ENCODE assay signal across 14 cellular contexts in the genomic region with DNA sequence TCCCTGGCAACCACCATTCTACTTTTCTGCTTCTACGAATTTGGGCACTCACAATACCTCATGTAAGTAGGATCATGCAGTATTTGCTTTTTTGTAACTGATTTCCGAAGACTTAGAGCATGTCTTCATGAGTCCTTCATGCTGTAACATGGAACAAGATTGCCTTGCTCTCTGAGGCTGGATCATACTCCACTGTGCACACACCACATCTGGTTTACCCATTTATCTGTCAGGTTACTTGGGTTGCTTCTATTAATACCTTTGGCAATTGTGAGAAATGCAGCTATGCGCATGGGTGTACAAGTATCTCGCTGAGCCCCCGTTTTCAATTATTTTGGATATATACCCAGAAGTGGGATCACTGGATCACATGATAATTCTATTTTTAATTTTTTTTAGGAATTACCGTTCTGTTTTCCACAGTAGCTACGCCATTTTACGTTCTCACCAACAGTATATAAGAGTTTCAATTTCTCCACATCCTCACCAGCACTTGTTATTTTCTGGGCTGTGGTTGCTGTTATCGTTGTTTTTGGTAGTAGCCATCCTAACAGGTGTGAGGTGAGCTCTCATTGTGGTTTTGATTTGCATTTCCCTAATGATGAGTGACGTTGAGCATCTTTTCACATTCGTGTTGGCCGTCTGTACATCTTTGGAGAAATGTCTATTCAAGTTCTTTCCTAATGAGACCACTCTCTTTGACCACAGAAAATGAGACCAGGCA. TPM values are rescaled to one million over a fixed set of nuclear protein-coding genes. Genes with fewer than 3 reads are reported as not detected.
DNase-seq lines count a peak whose midpoint lies in the region; ATAC-seq and TF ChIP-seq lines count a peak whose summit lies in the region.
"Had no signal": no experiment of that assay in that cellular context is flagged by ENCODE, and none has a peak within 500 bp of the region (broad histone marks: within the 10 kb centered on the region; RNA-seq: fewer than 3 reads in every experiment).

No MANE protein-coding gene starts in this region.

- POLR2A ChIA-PET in naive thymus-derived CD8-positive, alpha-beta T cell (lab: Charles Lee): no interaction called here

- H3K4me3 Mint-ChIP-seq in activated T-helper 2 cell treated with anti-CD3 and anti-CD28 coated beads, Interferon-gamma antibody, Interleukin-2, Interleukin-4, amounts not matched to agents 10 μg/mL and 5 μg/mL and 100 μg/mL, durations not matched to agents 14 hours and 24 hours and 36 hours (ENCODE audit: low read depth): no peak overlapping the region
- peak overlapping the region in 1 of 10 donors; percentile 22 for H3K4me3 Mint-ChIP-seq in naive thymus-derived CD8-positive, alpha-beta T cell
- H3K4me3 Mint-ChIP-seq: activated naive CD8-positive, alpha-beta T cell treated with anti-CD3 and anti-CD28 coated beads, Interleukin-2, amount 50 U/mL, for 24 hours; neural crest cell; T-cell had no signal

- H3K4me3 ChIP-seq in psoas muscle: no peak overlapping the region
- H3K4me3 ChIP-seq: gastrocnemius medialis had no signal

- intact Hi-C loops in psoas muscle (cut with DNase I): no loop called here
- intact Hi-C loops in activated T-helper 2 cell treated with anti-CD3 and anti-CD28 coated beads, Interferon-gamma antibody, Interleukin-2, Interleukin-4, amounts not matched to agents 10 μg/mL and 5 μg/mL and 100 μg/mL, durations not matched to agents 14 hours and 24 hours and 36 hours (cut with micrococcal nuclease): no loop called here

- DNase-seq in psoas muscle (no peak), NCI-H1048 (lab: John Stamatoyannopoulos, UW) (no peak)
- no peak for DNase-seq in activated T-helper 2 cell treated with anti-CD3 and anti-CD28 coated beads, Interferon-gamma antibody, Interleukin-2, Interleukin-4, amounts not matched to agents 10 μg/mL and 5 μg/mL and 100 μg/mL, durations not matched to agents 14 hours and 24 hours and 36 hours (ENCODE audit: low spot score)
- no peak for DNase-seq in naive thymus-derived CD8-positive, alpha-beta T cell
- DNase-seq: activated naive CD8-positive, alpha-beta T cell treated with anti-CD3 and anti-CD28 coated beads, Interleukin-2, amount 50 U/mL, for 24 hours; DMS 273 treated with DMSO at 0.1 percent for 48 hours; gastrocnemius medialis; NCI-H2029 treated with DMSO at 0.1 percent for 48 hours; stimulated activated naive CD4-positive, alpha-beta T cell treated with Interleukin-2 at 50 U/mL for 16 hours; T-cell had no signal

- H3K27me3 ChIP-seq in psoas muscle (ENCODE audit: insufficient read depth in 3 of 3, low read length in 2 of 3): no peaks in the 10 kb centered on the region
- H3K27me3 ChIP-seq: gastrocnemius medialis had no signal

- ATAC-seq in GM19025 (IDR thresholded peaks at IDR 0.05; ENCODE audit: low read depth, unreplicated experiment): peak; percentile 54
- peak; percentile 47 for ATAC-seq in HG02610 (IDR thresholded peaks at IDR 0.05; ENCODE audit: unreplicated experiment)
- peak; percentile 37 for ATAC-seq in HG03565 (IDR thresholded peaks at IDR 0.05; ENCODE audit: unreplicated experiment)
- peak in 3 of 4 donors; percentile 38 to 57 (median 53) for ATAC-seq in psoas muscle
- ATAC-seq in naive thymus-derived CD8-positive, alpha-beta T cell: no peak
- ATAC-seq: activated naive CD8-positive, alpha-beta T cell treated with anti-CD3 and anti-CD28 coated beads, Interleukin-2, amount 50 U/mL, for 24 hours; T-cell had no signal

- no peaks in the 10 kb centered on the region for H3K9me3 Mint-ChIP-seq in activated T-helper 2 cell treated with anti-CD3 and anti-CD28 coated beads, Interferon-gamma antibody, Interleukin-2, Interleukin-4, amounts not matched to agents 10 μg/mL and 5 μg/mL and 100 μg/mL, durations not matched to agents 14 hours and 24 hours and 36 hours
- H3K9me3 Mint-ChIP-seq in naive thymus-derived CD8-positive, alpha-beta T cell: no peaks in the 10 kb centered on the region
- H3K9me3 Mint-ChIP-seq: activated naive CD8-positive, alpha-beta T cell treated with anti-CD3 and anti-CD28 coated beads, Interleukin-2, amount 50 U/mL, for 24 hours; neural crest cell; T-cell had no signal

- 61 to 72% (median 64%) methylated on average over 12 of the region's 12 CpGs for WGBS in psoas muscle, 3 donors

- no peaks in the 10 kb centered on the region for H3K4me1 ChIP-seq in psoas muscle

- H3K27ac Mint-ChIP-seq in activated T-helper 2 cell treated with anti-CD3 and anti-CD28 coated beads, Interferon-gamma antibody, Interleukin-2, Interleukin-4, amounts not matched to agents 10 μg/mL and 5 μg/mL and 100 μg/mL, durations not matched to agents 14 hours and 24 hours and 36 hours: no peak overlapping the region
- peak overlapping the region in 2 of 10 donors; percentile 2 to 4 for H3K27ac Mint-ChIP-seq in naive thymus-derived CD8-positive, alpha-beta T cell
- H3K27ac Mint-ChIP-seq: activated naive CD8-positive, alpha-beta T cell treated with anti-CD3 and anti-CD28 coated beads, Interleukin-2, amount 50 U/mL, for 24 hours; T-cell had no signal

- H3K36me3 ChIP-seq in psoas muscle (ENCODE audit: insufficient read depth in 1 of 2, low read depth in 1 of 2): no peaks in the 10 kb centered on the region
- H3K36me3 ChIP-seq: gastrocnemius medialis had no signal

- H3K9me3 ChIP-seq in psoas muscle: no peaks in the 10 kb centered on the region
- H3K9me3 ChIP-seq: gastrocnemius medialis had no signal

- peaks cover 18% of the 10 kb centered on the region for H3K27me3 Mint-ChIP-seq in activated T-helper 2 cell treated with anti-CD3 and anti-CD28 coated beads, Interferon-gamma antibody, Interleukin-2, Interleukin-4, amounts not matched to agents 10 μg/mL and 5 μg/mL and 100 μg/mL, durations not matched to agents 14 hours and 24 hours and 36 hours (ENCODE audit: low read depth)
- H3K27me3 Mint-ChIP-seq in naive thymus-derived CD8-positive, alpha-beta T cell: peaks cover 0 to 9% (median 5%) of the 10 kb centered on the region in 5 donors

- no peak for TF ChIP-seq CTCF in psoas muscle (IDR thresholded peaks at IDR 0.05)

- H3K4me1 Mint-ChIP-seq in activated T-helper 2 cell treated with anti-CD3 and anti-CD28 coated beads, Interferon-gamma antibody, Interleukin-2, Interleukin-4, amounts not matched to agents 10 μg/mL and 5 μg/mL and 100 μg/mL, durations not matched to agents 14 hours and 24 hours and 36 hours (ENCODE audit: low read depth): peaks cover 49% of the 10 kb centered on the region
- H3K4me1 Mint-ChIP-seq in naive thymus-derived CD8-positive, alpha-beta T cell: peaks cover 17 to 68% (median 25%) of the 10 kb centered on the region in 4 donors
- H3K4me1 Mint-ChIP-seq: neural crest cell had no signal

- no peaks in the 10 kb centered on the region for H3K36me3 Mint-ChIP-seq in activated T-helper 2 cell treated with anti-CD3 and anti-CD28 coated beads, Interferon-gamma antibody, Interleukin-2, Interleukin-4, amounts not matched to agents 10 μg/mL and 5 μg/mL and 100 μg/mL, durations not matched to agents 14 hours and 24 hours and 36 hours (ENCODE audit: low read depth)
- H3K36me3 Mint-ChIP-seq in naive thymus-derived CD8-positive, alpha-beta T cell: no peaks in the 10 kb centered on the region
- H3K36me3 Mint-ChIP-seq: T-cell had no signal

- no peak overlapping the region for H3K27ac ChIP-seq in psoas muscle
- H3K27ac ChIP-seq: gastrocnemius medialis had no signal

RNA-seq across cellular contexts. Expression of gene SLC2A5, which starts 10.7 kb away (rescaled TPM):
- total RNA-seq in psoas muscle: 10 to 100 TPM; 12.8 to 97.9 (median 55.5) TPM
- 10 to 100 TPM; 13.2 to 36.8 (median 31.7) TPM for polyA plus RNA-seq in psoas muscle
- not detected in 2 replicates for total RNA-seq in activated T-helper 2 cell treated with anti-CD3 and anti-CD28 coated beads, Interferon-gamma antibody, Interleukin-2, Interleukin-4, amounts not matched to agents 10 μg/mL and 5 μg/mL and 100 μg/mL, durations not matched to agents 14 hours and 24 hours and 36 hours
- total RNA-seq in naive thymus-derived CD8-positive, alpha-beta T cell: under 1 TPM; 0.49 to 0.55 TPM
- polyA plus RNA-seq in naive thymus-derived CD8-positive, alpha-beta T cell: not detected
- total RNA-seq: neural crest cell had no signal

RNA-seq across cellular contexts. Expression of gene GPR157, which starts 48.8 kb away (rescaled TPM):
- total RNA-seq in psoas muscle: 10 to 100 TPM; 13.1 to 49.5 (median 33.4) TPM
- 10 to 100 TPM; 11.6 to 21.6 (median 15.7) TPM for polyA plus RNA-seq in psoas muscle
- total RNA-seq in activated T-helper 2 cell treated with anti-CD3 and anti-CD28 coated beads, Interferon-gamma antibody, Interleukin-2, Interleukin-4, amounts not matched to agents 10 μg/mL and 5 μg/mL and 100 μg/mL, durations not matched to agents 14 hours and 24 hours and 36 hours: 6.9 and 7.7 TPM in 2 replicates
- 1 to 10 TPM; 5.4 to 5.6 TPM for total RNA-seq in naive thymus-derived CD8-positive, alpha-beta T cell
- polyA plus RNA-seq in naive thymus-derived CD8-positive, alpha-beta T cell: 1 to 10 TPM in 2 of 3 donors, under 1 TPM in 1; 0.56 to 3.1 (median 1.6) TPM

RNA-seq across cellular contexts. Expression of gene SLC2A7, which starts 53.9 kb away (rescaled TPM):
- total RNA-seq in psoas muscle: not detected
- polyA plus RNA-seq in psoas muscle: not detected
- total RNA-seq in activated T-helper 2 cell treated with anti-CD3 and anti-CD28 coated beads, Interferon-gamma antibody, Interleukin-2, Interleukin-4, amounts not matched to agents 10 μg/mL and 5 μg/mL and 100 μg/mL, durations not matched to agents 14 hours and 24 hours and 36 hours: not detected in 2 replicates
- total RNA-seq in naive thymus-derived CD8-positive, alpha-beta T cell: not detected
- under 1 TPM in 2 of 3 donors, not detected in 1; 0.16 to 0.20 TPM for polyA plus RNA-seq in naive thymus-derived CD8-positive, alpha-beta T cell
- total RNA-seq: gastrocnemius medialis, neural crest cell, T-cell had no signal

Comparison
In these comparisons a context has a peak if more than half of its experiments do, and no peak if none do; other contexts are left out.
1. ATAC-seq: peak in GM19025 (single experiment), HG02610 (single experiment), HG03565 (single experiment) and psoas muscle (3 of 4); none in naive thymus-derived CD8-positive, alpha-beta T cell (0 of 2).
2. RNA of gene SLC2A5, which starts 10.7 kb away (total RNA-seq): 12.8 to 97.9 TPM in psoas muscle; 0.49 to 0.55 TPM in naive thymus-derived CD8-positive, alpha-beta T cell and not detected in activated T-helper 2 cell treated with anti-CD3 and anti-CD28 coated beads, Interferon-gamma antibody, Interleukin-2, Interleukin-4, amounts not matched to agents 10 μg/mL and 5 μg/mL and 100 μg/mL, durations not matched to agents 14 hours and 24 hours and 36 hours; every median in the first group is over 4 times any median in the second.